ENCODE assay signal across 12 cellular contexts in genomic region chr12:11347810-11348209, GRCh38. TPM values are rescaled to one million over a fixed set of nuclear protein-coding genes. Genes with fewer than 3 reads are reported as not detected.
DNase-seq lines count a peak whose midpoint lies in the region; ATAC-seq and TF ChIP-seq lines count a peak whose summit lies in the region.
"Had no signal": no experiment of that assay in that cellular context is flagged by ENCODE, and none has a peak within 500 bp of the region (broad histone marks: within the 10 kb centered on the region; RNA-seq: fewer than 3 reads in every experiment).

No MANE protein-coding gene starts in this region.

- CTCF ChIA-PET in SK-N-SH (lab: Yijun Ruan, JAX), result no interaction called here

- H3K27ac ChIP-seq in SK-N-SH (ENCODE audit: low read depth in 2 of 2, low read length in 1 of 2), result no peak overlapping the region
- H3K27ac ChIP-seq in neural cell (ENCODE audit: low read length), result no peak overlapping the region
- H3K27ac ChIP-seq: thyroid gland had no signal

- H3K4me3 ChIP-seq in GM12864 (ENCODE audit: low read depth, low read length) (no peak overlapping the region), SK-N-SH (ENCODE audit: low read depth in 2 of 2, low read length in 1 of 2) (no peak overlapping the region), neural cell (ENCODE audit: low read length) (no peak overlapping the region)
- H3K4me3 ChIP-seq: smooth muscle cell, thyroid gland had no signal

- no peaks in the 10 kb centered on the region for H4K20me1 ChIP-seq in SK-N-SH (ENCODE audit: insufficient read depth)
- no peaks in the 10 kb centered on the region for H4K20me1 ChIP-seq in neural cell (ENCODE audit: insufficient read depth)

- no peak for TF ChIP-seq RAD21 in SK-N-SH (IDR thresholded peaks at IDR 0.05; ENCODE audit: low read length)
- no peak for TF ChIP-seq RAD21 in neural cell (conservative IDR thresholded peaks at IDR 0.05)

- H3F3A ChIP-seq in SK-N-SH (replicated peaks; ENCODE audit: insufficient read depth) (no peaks in the 10 kb centered on the region), neural cell (ENCODE audit: insufficient read depth, low read length, poor library complexity, severe bottlenecking) (no peaks in the 10 kb centered on the region)

- WGBS in SK-N-SH (ENCODE audit: low lambda C conversion rate), result 1% methylated on average over 6 of the region's 6 CpGs

- no peaks in the 10 kb centered on the region for H3K9me2 ChIP-seq in SK-N-SH
- no peaks in the 10 kb centered on the region for H3K9me2 ChIP-seq in neural cell (ENCODE audit: insufficient read depth, low read length)

- POLR2A ChIA-PET in SK-N-SH (lab: Yijun Ruan, JAX), result no interaction called here

- no peak overlapping the region for H3K9ac ChIP-seq in SK-N-SH
- H3K9ac ChIP-seq in neural cell (ENCODE audit: low read length), result no peak overlapping the region

- no peaks in the 10 kb centered on the region for H3K4me1 ChIP-seq in SK-N-SH (ENCODE audit: control insufficient read depth in 1 of 2, insufficient read depth in 2 of 2, low read depth in 1 of 2, low read length in 1 of 2)
- H3K4me1 ChIP-seq: thyroid gland had no signal

- peak; percentile 64 for ATAC-seq in HG03175 (IDR thresholded peaks at IDR 0.05; ENCODE audit: unreplicated experiment)
- ATAC-seq: natural killer cell treated with Interleukin-12 subunit alpha and Interleukin-12 subunit beta and Interleukin-15 and Interleukin-18, amount 100 ng/mL, for 72 hours had no signal

- no peak overlapping the region for H3K4me2 ChIP-seq in SK-N-SH
- no peak overlapping the region for H3K4me2 ChIP-seq in neural cell (ENCODE audit: low read length)
- H3K4me2 ChIP-seq: smooth muscle cell had no signal

- H3K79me2 ChIP-seq in SK-N-SH (ENCODE audit: insufficient read depth) (no peaks in the 10 kb centered on the region), neural cell (replicated peaks; ENCODE audit: insufficient read depth, low read length) (no peaks in the 10 kb centered on the region)

- no peaks in the 10 kb centered on the region for H3K36me3 ChIP-seq in SK-N-SH (replicated peaks in 1 of 2; ENCODE audit: control insufficient read depth in 1 of 2, insufficient read depth in 2 of 2, low read length in 1 of 2)
- H3K36me3 ChIP-seq in neural cell (ENCODE audit: insufficient read depth, low read length), result no peaks in the 10 kb centered on the region
- H3K36me3 ChIP-seq: thyroid gland had no signal

- H2AFZ ChIP-seq in SK-N-SH (ENCODE audit: low read depth) (no peak overlapping the region), neural cell (ENCODE audit: low read depth, low read length) (no peak overlapping the region)

- no peaks in the 10 kb centered on the region for H3K9me3 ChIP-seq in SK-N-SH
- no peaks in the 10 kb centered on the region for H3K9me3 ChIP-seq in neural cell (ENCODE audit: low read length)
- H3K9me3 ChIP-seq: thyroid gland had no signal

- TF ChIP-seq CTCF in GM12864 (IDR thresholded peaks at IDR 0.05; ENCODE audit: low read depth, low read length, missing control alignments), result peak; percentile 27
- peak; percentile 47 for TF ChIP-seq CTCF in SK-N-SH (IDR thresholded peaks at IDR 0.05)
- peak; percentile 27 for TF ChIP-seq CTCF in neural cell (IDR thresholded peaks at IDR 0.05; ENCODE audit: poor library complexity, severe bottlenecking)

- no peaks in the 10 kb centered on the region for H3K27me3 ChIP-seq in SK-N-SH (ENCODE audit: insufficient read depth)
- H3K27me3 ChIP-seq in neural cell (ENCODE audit: insufficient read depth, low read depth, low read length), result no peaks in the 10 kb centered on the region
- H3K27me3 ChIP-seq: thyroid gland had no signal

- DNase-seq in GM12864 (ENCODE audit: low read depth) (no peak), SK-N-SH (peak; percentile 1), NCI-H748 (lab: John Stamatoyannopoulos, UW; ENCODE audit: unreplicated experiment) (no peak), NCI-H526 treated with DMSO at 0.1 percent for 48 hours (lab: John Stamatoyannopoulos, UW) (no peak)
- DNase-seq in activated naive CD4-positive, alpha-beta T cell treated with Interleukin-2 at 50 U/mL for 16 hours, result no peak
- DNase-seq: foreskin melanocyte, NCI-H1930, thyroid gland had no signal

- TF ChIP-seq EP300 in SK-N-SH (IDR thresholded peaks at IDR 0.05; ENCODE audit: borderline replicate concordance in 1 of 2, low read depth in 1 of 2, low read length in 1 of 2) (no peak), neural cell (conservative IDR thresholded peaks at IDR 0.05; ENCODE audit: poor library complexity, severe bottlenecking) (no peak)

TF ChIP-seq in SK-N-SH, 30 proteins besides CTCF, POLR2A, EP300 and RAD21:
- no peak for TF ChIP-seq FOXM1 (IDR thresholded peaks at IDR 0.05; ENCODE audit: low read depth)

TF ChIP-seq in neural cell, 6 proteins besides CTCF, POLR2A, EP300 and RAD21:
- TF ChIP-seq POLR2AphosphoS5 (IDR thresholded peaks at IDR 0.05) (no peak), MXI1 (conservative IDR thresholded peaks at IDR 0.05; ENCODE audit: poor library complexity, severe bottlenecking) (no peak), EZH2 (IDR thresholded peaks at IDR 0.05; ENCODE audit: borderline replicate concordance, insufficient read depth, low read length, poor library complexity, severe bottlenecking) (no peak), SMC3 (conservative IDR thresholded peaks at IDR 0.05; ENCODE audit: poor library complexity) (no peak), TAF1 (IDR thresholded peaks at IDR 0.05; ENCODE audit: low read depth) (no peak), REST (IDR thresholded peaks at IDR 0.05; ENCODE audit: borderline replicate concordance) (no peak)

RNA-seq across cellular contexts. Expression of gene PRB4, which starts 37.6 kb away (rescaled TPM):
- not detected in 2 replicates for polyA plus RNA-seq in SK-N-SH (2012; rRNA removed)
- not detected in 2 replicates for polyA plus RNA-seq in SK-N-SH (2012; cell fraction: cytosol; rRNA removed)
- polyA plus RNA-seq in SK-N-SH (2012; cell fraction: nucleus; rRNA removed), result not detected in 2 replicates
- not detected in 2 replicates for polyA plus RNA-seq in neural cell
- polyA minus RNA-seq in neural cell, result not detected in 2 replicates
- polyA plus RNA-seq: smooth muscle cell had no signal

RNA-seq across cellular contexts. Expression of gene PRB2, which starts 47.6 kb away (rescaled TPM):
- polyA plus RNA-seq in SK-N-SH (2012; rRNA removed) (not detected in 2 replicates), neural cell (not detected in 2 replicates)
- polyA plus RNA-seq in SK-N-SH (2012; cell fraction: cytosol; rRNA removed), result not detected in 2 replicates
- polyA plus RNA-seq in SK-N-SH (2012; cell fraction: nucleus; rRNA removed), result not detected in 2 replicates
- not detected in 2 replicates for polyA minus RNA-seq in neural cell
- polyA plus RNA-seq: smooth muscle cell had no signal
